Comparison of ENCODE assay signal across 19 cellular contexts in genomic region chr3:128784843-128785242, GRCh38. TPM values are rescaled to one million over a fixed set of nuclear protein-coding genes. Genes with fewer than 3 reads are reported as not detected.
DNase-seq lines count a peak whose midpoint lies in the region; ATAC-seq and TF ChIP-seq lines count a peak whose summit lies in the region.
"Had no signal": no experiment of that assay in that cellular context is flagged by ENCODE, and none has a peak within 500 bp of the region (broad histone marks: within the 10 kb centered on the region; RNA-seq: fewer than 3 reads in every experiment).

No MANE protein-coding gene starts in this region.

- H4K20me1 ChIP-seq in BLaER1, result peaks cover 100% of the 10 kb centered on the region
- H4K20me1 ChIP-seq in smooth muscle cell (ENCODE audit: low read depth), result peaks cover 100% of the 10 kb centered on the region

- H3K27ac ChIP-seq in BLaER1, result no peak overlapping the region
- peak overlapping the region; percentile 10 for H3K27ac ChIP-seq in RWPE2 (ENCODE audit: poor library complexity, severe bottlenecking)
- H3K27ac ChIP-seq in right cardiac atrium (ENCODE audit: low read length), result peak overlapping the region; percentile 14
- H3K27ac ChIP-seq in smooth muscle cell (ENCODE audit: low read depth), result no peak overlapping the region
- H3K27ac ChIP-seq: KMS-11, transverse colon, WERI-Rb-1 had no signal

- WGBS in right cardiac atrium, result 61% methylated on average over 3 of the region's 3 CpGs
- 74% methylated on average over 3 of the region's 3 CpGs for WGBS in smooth muscle cell (ENCODE audit: low lambda C conversion rate)

- H3K4me2 ChIP-seq in BLaER1 (peak overlapping the region; percentile 56), smooth muscle cell (no peak overlapping the region)
- H3K4me2 ChIP-seq: KMS-11 had no signal

- intact Hi-C loops in CD14-positive monocyte (cut with micrococcal nuclease) (loop anchor here in 1 of 2 donors (1.0 kb wide), 1 partner anchor 10 kb away; no protein-coding TSS in a partner anchor), right cardiac atrium (cut with DNase I) (loop anchor here in 1 of 4 donors (10.0 kb wide), 1 partner anchor 60 kb away; the partner anchor contains the start of gene RAB7A)

- H3K9ac ChIP-seq in BLaER1, result no peak overlapping the region
- no peak overlapping the region for H3K9ac ChIP-seq in smooth muscle cell (ENCODE audit: low read depth)
- H3K9ac ChIP-seq: KMS-11 had no signal

- peaks cover 100% of the 10 kb centered on the region for H3K79me2 ChIP-seq in smooth muscle cell (ENCODE audit: low read depth)

- peaks cover 81% of the 10 kb centered on the region for H3K4me1 Mint-ChIP-seq in CD14-positive monocyte
- H3K4me1 Mint-ChIP-seq in glutamatergic neuron (ENCODE audit: low read depth, unreplicated experiment), result peaks cover 55% of the 10 kb centered on the region
- H3K4me1 Mint-ChIP-seq in osteocyte (ENCODE audit: unreplicated experiment), result peaks cover 57% of the 10 kb centered on the region

- ATAC-seq in RWPE2 (ENCODE audit: low read depth) (no peak), right cardiac atrium (no peak)
- ATAC-seq: PC-3 had no signal

- H3K9me3 ChIP-seq in BLaER1 (no peaks in the 10 kb centered on the region), RWPE2 (ENCODE audit: severe bottlenecking) (no peaks in the 10 kb centered on the region), right cardiac atrium (ENCODE audit: control insufficient read depth, low read length) (no peaks in the 10 kb centered on the region), smooth muscle cell (replicated peaks; ENCODE audit: low read depth) (no peaks in the 10 kb centered on the region)
- H3K9me3 ChIP-seq: spleen, transverse colon had no signal

- H3K27ac Mint-ChIP-seq in CD14-positive monocyte (peak overlapping the region in 5 of 7 donors; percentile 3 to 68 (median 42)), glutamatergic neuron (ENCODE audit: unreplicated experiment) (no peak overlapping the region), osteocyte (ENCODE audit: unreplicated experiment) (no peak overlapping the region)
- H3K27ac Mint-ChIP-seq: dendritic cell treated with granulocyte-macrophage colony-stimulating factor and Interleukin-4, amounts not matched to agents 40 ng/mL and 50 ng/mL, for 4 days had no signal

- H3K4me3 Mint-ChIP-seq in CD14-positive monocyte (no peak overlapping the region), glutamatergic neuron (ENCODE audit: unreplicated experiment) (no peak overlapping the region), osteocyte (ENCODE audit: unreplicated experiment) (no peak overlapping the region)
- H3K4me3 Mint-ChIP-seq: brain; dendritic cell treated with granulocyte-macrophage colony-stimulating factor and Interleukin-4, amounts not matched to agents 40 ng/mL and 50 ng/mL, for 4 days had no signal

- peaks cover 63% of the 10 kb centered on the region for H3K4me1 ChIP-seq in BLaER1
- H3K4me1 ChIP-seq in RWPE2 (ENCODE audit: insufficient read depth, poor library complexity, severe bottlenecking), result peaks cover 44% of the 10 kb centered on the region
- peaks cover 33% of the 10 kb centered on the region for H3K4me1 ChIP-seq in right cardiac atrium (ENCODE audit: control insufficient read depth, insufficient read depth, low read length)
- peaks cover 3% of the 10 kb centered on the region for H3K4me1 ChIP-seq in smooth muscle cell (ENCODE audit: low read depth)

- no peak for TF ChIP-seq CTCF in CD14-positive monocyte (IDR thresholded peaks at IDR 0.05)
- no peak for TF ChIP-seq CTCF in RWPE2 (IDR thresholded peaks at IDR 0.05; ENCODE audit: poor library complexity, severe bottlenecking)
- no peak for TF ChIP-seq CTCF in glutamatergic neuron (IDR thresholded peaks at IDR 0.05; ENCODE audit: partially characterized antibody, unreplicated experiment)
- TF ChIP-seq CTCF in smooth muscle cell (IDR thresholded peaks at IDR 0.05; ENCODE audit: borderline replicate concordance, insufficient read depth, poor library complexity, severe bottlenecking), result no peak
- no peak for TF ChIP-seq CTCF in osteocyte (IDR thresholded peaks at IDR 0.05)

- H3K9me3 Mint-ChIP-seq in CD14-positive monocyte (no peaks in the 10 kb centered on the region), glutamatergic neuron (ENCODE audit: unreplicated experiment) (peaks cover 6% of the 10 kb centered on the region), osteocyte (ENCODE audit: unreplicated experiment) (no peaks in the 10 kb centered on the region)
- H3K9me3 Mint-ChIP-seq: brain; dendritic cell treated with granulocyte-macrophage colony-stimulating factor and Interleukin-4, amounts not matched to agents 40 ng/mL and 50 ng/mL, for 4 days had no signal

- H3K36me3 ChIP-seq in BLaER1 (peaks cover 40% of the 10 kb centered on the region), RWPE2 (ENCODE audit: low read depth) (no peaks in the 10 kb centered on the region), smooth muscle cell (ENCODE audit: low read depth) (no peaks in the 10 kb centered on the region)
- H3K36me3 ChIP-seq: spleen, transverse colon, WERI-Rb-1 had no signal

- no peaks in the 10 kb centered on the region for H3K27me3 ChIP-seq in BLaER1
- H3K27me3 ChIP-seq in RWPE2 (ENCODE audit: insufficient read depth, poor library complexity, severe bottlenecking), result no peaks in the 10 kb centered on the region
- no peaks in the 10 kb centered on the region for H3K27me3 ChIP-seq in right cardiac atrium (ENCODE audit: control insufficient read depth, insufficient read depth)
- no peaks in the 10 kb centered on the region for H3K27me3 ChIP-seq in smooth muscle cell (ENCODE audit: low read depth)
- H3K27me3 ChIP-seq: spleen, transverse colon had no signal

- H3K4me3 ChIP-seq in BLaER1 (no peak overlapping the region), RWPE2 (ENCODE audit: severe bottlenecking) (no peak overlapping the region), right cardiac atrium (ENCODE audit: low read length) (no peak overlapping the region), smooth muscle cell (no peak overlapping the region)
- H3K4me3 ChIP-seq: spleen, transverse colon had no signal

- no peak overlapping the region for H2AFZ ChIP-seq in smooth muscle cell (ENCODE audit: low read depth)

- peaks cover 0 to 8% of the 10 kb centered on the region in 2 donors for H3K36me3 Mint-ChIP-seq in CD14-positive monocyte
- H3K36me3 Mint-ChIP-seq in glutamatergic neuron (ENCODE audit: unreplicated experiment), result peaks cover 5% of the 10 kb centered on the region
- peaks cover 2% of the 10 kb centered on the region for H3K36me3 Mint-ChIP-seq in osteocyte (ENCODE audit: unreplicated experiment)

- peaks cover 4% of the 10 kb centered on the region for H3F3A ChIP-seq in smooth muscle cell (ENCODE audit: low read depth)

- H3K27me3 Mint-ChIP-seq in CD14-positive monocyte (ENCODE audit: low read depth in 3 of 3), result no peaks in the 10 kb centered on the region
- H3K27me3 Mint-ChIP-seq in glutamatergic neuron (ENCODE audit: unreplicated experiment), result peaks cover 7% of the 10 kb centered on the region
- no peaks in the 10 kb centered on the region for H3K27me3 Mint-ChIP-seq in osteocyte (ENCODE audit: unreplicated experiment)
- H3K27me3 Mint-ChIP-seq: brain; dendritic cell treated with granulocyte-macrophage colony-stimulating factor and Interleukin-4, amounts not matched to agents 40 ng/mL and 50 ng/mL, for 4 days had no signal

- DNase-seq in CD14-positive monocyte (ENCODE audit: low spot score) (no peak), RWPE2 (ENCODE audit: low spot score) (no peak), right cardiac atrium (no peak), NCI-H1436 (lab: John Stamatoyannopoulos, UW) (no peak), glutamatergic neuron (no peak), smooth muscle cell (lab: John Stamatoyannopoulos, UW; ENCODE audit: unreplicated experiment) (no peak), osteocyte (ENCODE audit: extremely low spot score, unreplicated experiment) (no peak)
- DNase-seq: activated gamma-delta T cell, NCI-H2171, NCI-H748 treated with DMSO at 0.1 percent for 48 hours, PC-3, SW 1271, transverse colon had no signal

RNA-seq across cellular contexts. Expression of gene RAB7A, which starts 58.9 kb away (rescaled TPM):
- polyA plus RNA-seq in CD14-positive monocyte, result 100 to 1,000 TPM; 223 to 261 TPM
- 100 to 1,000 TPM; 228 to 242 (median 238) TPM for total RNA-seq in right cardiac atrium
- polyA plus RNA-seq in right cardiac atrium, result 192 TPM
- total RNA-seq in glutamatergic neuron (ENCODE audit: unreplicated experiment), result 298 TPM
- 103 and 110 TPM in 2 replicates for total RNA-seq in smooth muscle cell
- polyA plus RNA-seq in smooth muscle cell, result 169 and 190 TPM in 2 replicates
- total RNA-seq in osteocyte, result 265 and 284 TPM in 2 replicates

Comparison
In these comparisons a context has a peak if more than half of its experiments do, and no peak if none do; other contexts are left out.
1. H3K27ac ChIP-seq: peak in RWPE2 (single experiment) and right cardiac atrium (single experiment); none in BLaER1 (single experiment) and smooth muscle cell (single experiment).
2. H3K27ac Mint-ChIP-seq: peak in CD14-positive monocyte (5 of 7); none in glutamatergic neuron (single experiment) and osteocyte (single experiment).